In genomic region chr20:62971950-62972269, GRCh38 we compare ENCODE assay signal across 13 cellular contexts. TPM values are rescaled to one million over a fixed set of nuclear protein-coding genes. Genes with fewer than 3 reads are reported as not detected.
"Had no signal": no experiment of that assay in that cellular context is flagged by ENCODE, and none has a peak within 500 bp of the region (broad histone marks: within the 10 kb centered on the region; RNA-seq: fewer than 3 reads in every experiment).

No MANE protein-coding gene starts in this region.

RNA-seq across cellular contexts. Expression of gene SLC17A9, which starts 19.4 kb away (rescaled TPM):
- total RNA-seq: osteocyte, skeletal muscle tissue had no signal

RNA-seq across cellular contexts. Expression of gene BHLHE23, which starts 34.9 kb away (rescaled TPM):
- total RNA-seq: activated CD4-positive, alpha-beta memory T cell treated with anti-CD3 and anti-CD28 coated beads, Interleukin-2, amount 10 ng/mL, durations not matched to agents 7 days and 5 days; activated naive CD4-positive, alpha-beta T cell treated with anti-CD3 and anti-CD28 coated beads for 36 hours; cardiac muscle cell; dermis blood vessel endothelial cell; esophagus squamous epithelium; glomerular endothelial cell; hepatocyte; left cardiac atrium; neural crest cell; osteocyte; psoas muscle; right cardiac atrium; skeletal muscle tissue had no signal
- polyA plus RNA-seq: cardiac muscle cell, hepatocyte, psoas muscle, right cardiac atrium had no signal
